In the genomic region with DNA sequence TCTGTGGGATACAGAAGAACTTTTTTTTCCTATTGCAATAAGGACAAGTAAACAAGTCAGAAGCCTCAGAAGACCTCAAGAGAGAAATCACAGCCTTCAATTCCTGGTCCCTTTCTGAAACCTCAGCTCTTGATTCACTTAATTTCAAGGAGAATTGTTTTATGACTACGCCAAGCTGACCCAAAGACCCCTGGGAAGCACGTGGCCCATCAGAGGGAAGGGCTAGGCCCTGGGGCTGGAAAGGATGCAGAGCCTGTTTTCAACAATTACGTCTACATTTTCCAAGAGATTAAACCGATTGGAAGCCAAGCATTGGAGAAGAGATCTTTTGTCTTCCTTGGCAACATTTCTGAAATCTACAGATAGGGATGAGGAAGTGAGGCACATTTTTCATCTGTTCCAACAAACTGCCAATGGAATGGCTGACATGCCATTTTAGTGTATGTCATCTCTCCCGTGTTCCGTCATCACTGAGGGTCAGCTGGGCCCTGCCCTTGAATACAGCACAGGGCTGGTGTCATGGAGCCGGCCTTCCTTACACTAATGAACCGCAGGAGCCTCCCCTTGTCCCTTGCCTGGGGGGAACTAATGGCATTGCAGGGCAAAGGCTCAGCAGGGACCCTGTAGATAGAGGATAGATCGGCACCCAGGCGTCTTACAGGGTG, we compare ENCODE assay signal across 17 cellular contexts. TPM values are rescaled to one million over a fixed set of nuclear protein-coding genes. Genes with fewer than 3 reads are reported as not detected.
A peak's percentile ranks its signal among the peaks of the same experiment; 100 is the strongest.
DNase-seq lines count a peak whose midpoint lies in the region; ATAC-seq and TF ChIP-seq lines count a peak whose summit lies in the region.
"Had no signal": no experiment of that assay in that cellular context is flagged by ENCODE, and none has a peak within 500 bp of the region (broad histone marks: within the 10 kb centered on the region; RNA-seq: fewer than 3 reads in every experiment).

No MANE protein-coding gene starts in this region.

- no peaks in the 10 kb centered on the region for H3K9me3 ChIP-seq in heart right ventricle
- H3K9me3 ChIP-seq in CD8-positive, alpha-beta memory T cell (ENCODE audit: low read length) = no peaks in the 10 kb centered on the region

- peaks cover 51% of the 10 kb centered on the region for H3K4me1 Mint-ChIP-seq in nephron
- H3K4me1 Mint-ChIP-seq in CD8-positive, alpha-beta memory T cell = no peaks in the 10 kb centered on the region
- H3K4me1 Mint-ChIP-seq: natural killer cell, WTC11 had no signal

- intact Hi-C loops in heart right ventricle (cut with DNase I) = loop anchor here in 2 of 10 donors (5.0 kb wide), 1 partner anchor 35 kb away; no protein-coding TSS in a partner anchor

- 61 to 63% methylated on average over 10 of the region's 10 CpGs for WGBS in heart right ventricle, 2 donors

- H3K27me3 Mint-ChIP-seq in nephron (ENCODE audit: low read depth) = no peaks in the 10 kb centered on the region
- peaks cover 0 to 4% of the 10 kb centered on the region in 2 donors for H3K27me3 Mint-ChIP-seq in CD8-positive, alpha-beta memory T cell
- H3K27me3 Mint-ChIP-seq: stimulated activated naive B cell treated with anti-CD40 and anti-IgM and Interleukin-4, amounts not matched to agents 10 μg/mL and 1 μg/mL and 100 μg/mL, for 72 hours had no signal

- POLR2A ChIA-PET in CD8-positive, alpha-beta memory T cell (lab: Charles Lee) = no interaction called here

- H3K36me3 Mint-ChIP-seq in nephron (ENCODE audit: low read depth) = no peaks in the 10 kb centered on the region
- peaks cover 0 to 4% (median 0%) of the 10 kb centered on the region in 3 donors for H3K36me3 Mint-ChIP-seq in CD8-positive, alpha-beta memory T cell
- H3K36me3 Mint-ChIP-seq: natural killer cell, WTC11 had no signal

- peak in 7 of 8 donors; percentile 40 to 64 (median 52) for ATAC-seq in heart right ventricle
- no peak for ATAC-seq in GM21390 (IDR thresholded peaks at IDR 0.05; ENCODE audit: unreplicated experiment)
- ATAC-seq: natural killer cell, WTC11 had no signal

- no peaks in the 10 kb centered on the region for H3K9me3 Mint-ChIP-seq in nephron
- H3K9me3 Mint-ChIP-seq in CD8-positive, alpha-beta memory T cell = no peaks in the 10 kb centered on the region
- H3K9me3 Mint-ChIP-seq: natural killer cell; stimulated activated naive B cell treated with anti-CD40 and anti-IgM and Interleukin-4, amounts not matched to agents 10 μg/mL and 1 μg/mL and 100 μg/mL, for 72 hours; WTC11 had no signal

- peak overlapping the region in 2 of 3 experiments; percentile 26 to 30 for H3K4me3 Mint-ChIP-seq in nephron
- H3K4me3 Mint-ChIP-seq in CD8-positive, alpha-beta memory T cell = no peak overlapping the region
- H3K4me3 Mint-ChIP-seq: natural killer cell; stimulated activated naive B cell treated with anti-CD40 and anti-IgM and Interleukin-4, amounts not matched to agents 10 μg/mL and 1 μg/mL and 100 μg/mL, for 72 hours; WTC11 had no signal

- H3K4me3 ChIP-seq in brain microvascular endothelial cell (ENCODE audit: low read depth, low read length) = no peak overlapping the region
- H3K4me3 ChIP-seq in heart right ventricle = no peak overlapping the region
- H3K4me3 ChIP-seq in CD8-positive, alpha-beta memory T cell (ENCODE audit: low read length) = no peak overlapping the region
- H3K4me3 ChIP-seq: skin epidermis had no signal

- in situ Hi-C loops in brain microvascular endothelial cell (cut with HindIII; ENCODE audit: low pct_ligation_motif_present, low sequenced_read_pairs) = no loop called here

- H3K27ac ChIP-seq in brain microvascular endothelial cell (peak overlapping the region; percentile 5), heart right ventricle (peak overlapping the region; percentile 60 to 81 (median 66))
- no peak overlapping the region for H3K27ac ChIP-seq in CD8-positive, alpha-beta memory T cell (ENCODE audit: low read depth, low read length)
- H3K27ac ChIP-seq: C4-2B had no signal

- no peak for TF ChIP-seq CTCF in brain microvascular endothelial cell (IDR thresholded peaks at IDR 0.05; ENCODE audit: low read depth, low read length, missing control alignments)
- no peak for TF ChIP-seq CTCF in heart right ventricle (IDR thresholded peaks at IDR 0.05)
- no peak for TF ChIP-seq CTCF in nephron (IDR thresholded peaks at IDR 0.05; ENCODE audit: unreplicated experiment in 3 of 3)

- CTCF ChIA-PET in CD8-positive, alpha-beta memory T cell (lab: Charles Lee) = interaction anchor here (1.6 kb wide), 1 partner anchor 10 kb away, joined by 4 read pairs; no protein-coding TSS in a partner anchor

- H3K27me3 ChIP-seq in brain microvascular endothelial cell (replicated peaks) = no peaks in the 10 kb centered on the region
- no peaks in the 10 kb centered on the region for H3K27me3 ChIP-seq in heart right ventricle
- no peaks in the 10 kb centered on the region for H3K27me3 ChIP-seq in CD8-positive, alpha-beta memory T cell (ENCODE audit: insufficient read depth, low read length, poor library complexity, severe bottlenecking)

- H3K36me3 ChIP-seq in brain microvascular endothelial cell (replicated peaks) (no peaks in the 10 kb centered on the region), heart right ventricle (no peaks in the 10 kb centered on the region)
- no peaks in the 10 kb centered on the region for H3K36me3 ChIP-seq in CD8-positive, alpha-beta memory T cell (ENCODE audit: insufficient read depth, low read length)

- DNase-seq in brain microvascular endothelial cell (peak; percentile 70), heart right ventricle (peak in 1 of 2 donors; percentile 48), occipital lobe (lab: John Stamatoyannopoulos, UW) (no peak)
- DNase-seq in activated CD4-positive, CD25-positive, alpha-beta regulatory T cell treated with anti-CD3 and anti-CD28 coated beads, Interleukin-2, amount 50 U/mL, for 72 hours = no peak
- DNase-seq in CD8-positive, alpha-beta memory T cell = no peak
- DNase-seq: activated naive CD4-positive, alpha-beta T cell; effector memory CD4-positive, alpha-beta T cell; H7; natural killer cell; NCI-H2029 treated with DMSO at 0.1 percent for 48 hours; NCI-H748 treated with DMSO at 0.1 percent for 48 hours; stimulated activated naive B cell treated with anti-CD40 and anti-IgM and Interleukin-4, amounts not matched to agents 10 μg/mL and 1 μg/mL and 100 μg/mL, for 72 hours had no signal

- peaks cover 0 to 48% (median 17%) of the 10 kb centered on the region in 9 donors for H3K4me1 ChIP-seq in heart right ventricle
- no peaks in the 10 kb centered on the region for H3K4me1 ChIP-seq in CD8-positive, alpha-beta memory T cell (ENCODE audit: insufficient read depth, low read length)

- H3K27ac Mint-ChIP-seq in nephron = peak overlapping the region; percentile 87 to 94 (median 89)
- peak overlapping the region in 1 of 8 donors; percentile 34 for H3K27ac Mint-ChIP-seq in CD8-positive, alpha-beta memory T cell
- H3K27ac Mint-ChIP-seq: natural killer cell; stimulated activated naive B cell treated with anti-CD40 and anti-IgM and Interleukin-4, amounts not matched to agents 10 μg/mL and 1 μg/mL and 100 μg/mL, for 72 hours; WTC11 had no signal

RNA-seq across cellular contexts. Expression of a gene that starts 41.8 kb away (rescaled TPM):
- 10 to 100 TPM; 27.4 to 37.5 (median 31.5) TPM for total RNA-seq in heart right ventricle
- polyA plus RNA-seq in heart right ventricle = 10 to 100 TPM in 1 of 2 donors, 1 to 10 TPM in 1; 9.9 to 22.7 TPM
- 53.2 TPM for total RNA-seq in occipital lobe
- 10 to 100 TPM; 39.5 to 41.0 TPM for total RNA-seq in CD8-positive, alpha-beta memory T cell
- polyA plus RNA-seq in CD8-positive, alpha-beta memory T cell = 20.2 TPM

Comparison
In these comparisons a context has a peak if more than half of its experiments do, and no peak if none do; other contexts are left out.
1. H3K4me3 Mint-ChIP-seq: peak in nephron (2 of 3); none in CD8-positive, alpha-beta memory T cell (0 of 7).